10 cellular contexts compared by ENCODE assay signal in the genomic region with DNA sequence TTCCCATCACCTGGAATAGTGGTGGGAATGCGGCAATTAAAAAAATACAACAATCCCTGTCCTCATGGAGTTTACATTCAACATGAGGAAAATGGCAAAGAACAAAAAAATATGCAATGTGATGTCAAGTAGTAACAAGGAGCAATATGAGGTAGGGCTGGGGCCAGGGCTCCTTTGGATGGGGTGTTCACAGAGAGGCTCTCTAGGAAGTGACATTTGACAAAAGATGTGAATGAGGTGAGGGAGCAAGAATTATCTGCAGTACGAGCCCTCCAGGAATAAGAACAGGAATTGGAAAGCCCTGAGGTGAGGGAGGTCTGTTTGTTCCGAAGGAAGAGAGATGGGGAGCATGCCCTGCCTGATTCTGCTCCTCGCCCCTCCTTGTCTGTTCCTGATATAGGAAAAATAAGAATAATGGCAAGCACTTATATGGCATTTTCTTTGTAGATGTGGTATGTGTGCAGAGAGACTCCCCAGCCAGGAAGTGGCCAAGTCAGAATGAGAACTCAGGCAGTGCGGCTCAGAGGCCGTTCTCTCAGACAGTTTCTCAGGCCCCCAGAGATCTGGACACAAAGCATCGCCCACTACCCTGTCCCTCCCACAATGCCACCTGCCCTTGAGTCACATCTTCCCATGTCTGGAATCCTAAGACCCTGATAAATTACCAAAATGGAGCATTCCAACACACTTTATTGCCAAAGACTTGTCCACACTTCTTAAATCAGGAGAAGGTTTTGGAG.
DNase-seq lines count a peak whose midpoint lies in the region; ATAC-seq and TF ChIP-seq lines count a peak whose summit lies in the region.
"Had no signal": no experiment of that assay in that cellular context is flagged by ENCODE, and none has a peak within 500 bp of the region (broad histone marks: within the 10 kb centered on the region; RNA-seq: fewer than 3 reads in every experiment).

No MANE protein-coding gene starts in this region.

- no peak overlapping the region for H3K9ac ChIP-seq in GM23248

- H3K9me2 ChIP-seq in GM23338 (ENCODE audit: insufficient read depth) = no peaks in the 10 kb centered on the region
- no peaks in the 10 kb centered on the region for H3K9me2 ChIP-seq in GM23248 (ENCODE audit: insufficient read depth)

- H3K9me3 Mint-ChIP-seq in GM23338 = no peaks in the 10 kb centered on the region
- H3K9me3 Mint-ChIP-seq in stimulated activated effector memory CD8-positive, alpha-beta T cell treated with anti-CD3 and anti-CD28 coated beads, Interleukin-12 subunit alpha, Interleukin-12 subunit beta, amount 100 ng/mL, for 72 hours = peaks cover 4% of the 10 kb centered on the region
- H3K9me3 Mint-ChIP-seq: neural crest cell had no signal

- H3K27ac Mint-ChIP-seq in GM23338 = no peak overlapping the region
- peak overlapping the region; percentile 90 for H3K27ac Mint-ChIP-seq in stimulated activated effector memory CD8-positive, alpha-beta T cell treated with anti-CD3 and anti-CD28 coated beads, Interleukin-12 subunit alpha, Interleukin-12 subunit beta, amount 100 ng/mL, for 72 hours

- H3K27me3 Mint-ChIP-seq in GM23338 (ENCODE audit: insufficient read depth, low read depth, poor library complexity) = no peaks in the 10 kb centered on the region

- TF ChIP-seq CTCF in GM23338 (conservative IDR thresholded peaks at IDR 0.05; ENCODE audit: low read depth in 2 of 2) = no peak

- H3K4me1 ChIP-seq in GM23338 (ENCODE audit: insufficient read depth) (no peaks in the 10 kb centered on the region), GM23248 (ENCODE audit: insufficient read depth) (no peaks in the 10 kb centered on the region)

- H3K4me3 ChIP-seq in GM23338 (no peak overlapping the region), GM23248 (no peak overlapping the region)

- H3K27ac ChIP-seq in GM23338 (ENCODE audit: low read depth) (no peak overlapping the region), GM23248 (no peak overlapping the region)

- no peaks in the 10 kb centered on the region for H3K9me3 ChIP-seq in GM23248 (ENCODE audit: low read depth)

- no peaks in the 10 kb centered on the region for H3K36me3 ChIP-seq in GM23338 (ENCODE audit: insufficient read depth)
- peaks cover 15% of the 10 kb centered on the region for H3K36me3 ChIP-seq in GM23248 (ENCODE audit: low read depth)

- H4K20me1 ChIP-seq in GM23338 (replicated peaks; ENCODE audit: insufficient read depth) = no peaks in the 10 kb centered on the region
- H4K20me1 ChIP-seq in GM23248 (ENCODE audit: insufficient read depth) = no peaks in the 10 kb centered on the region

- H3K27me3 ChIP-seq in GM23338 (ENCODE audit: insufficient read depth) (no peaks in the 10 kb centered on the region), GM23248 (replicated peaks; ENCODE audit: insufficient read depth) (no peaks in the 10 kb centered on the region)

- ATAC-seq in GM18909 (IDR thresholded peaks at IDR 0.05; ENCODE audit: poor library complexity, unreplicated experiment) = peak; percentile 80
- no peak for ATAC-seq in GM23338
- peak; percentile 65 for ATAC-seq in HG03521 (IDR thresholded peaks at IDR 0.05; ENCODE audit: unreplicated experiment)
- ATAC-seq in stimulated activated effector memory CD8-positive, alpha-beta T cell treated with anti-CD3 and anti-CD28 coated beads, Interleukin-12 subunit alpha, Interleukin-12 subunit beta, amount 100 ng/mL, for 72 hours = peak; percentile 84
- ATAC-seq: activated T-cell treated with anti-CD3 and anti-CD28 coated beads, Interleukin-2, amount 50 U/mL, for 4 hours had no signal

- H3K4me1 Mint-ChIP-seq in GM23338 = peaks cover 7% of the 10 kb centered on the region; the same call in 2 of the 3 replicates
- peaks cover 27% of the 10 kb centered on the region for H3K4me1 Mint-ChIP-seq in stimulated activated effector memory CD8-positive, alpha-beta T cell treated with anti-CD3 and anti-CD28 coated beads, Interleukin-12 subunit alpha, Interleukin-12 subunit beta, amount 100 ng/mL, for 72 hours

- in situ Hi-C loops in GM23248 (cut with MboI) = no loop called here

- 91 to 92% methylated on average over 7 of the region's 7 CpGs for WGBS in GM23248 (ENCODE audit: low coverage in 1 of 2, low lambda C conversion rate in 2 of 2, missing lambda C conversion rate in 2 of 2), 2 experiments

- no peaks in the 10 kb centered on the region for H3K79me2 ChIP-seq in GM23338 (replicated peaks; ENCODE audit: insufficient read depth)
- no peaks in the 10 kb centered on the region for H3K79me2 ChIP-seq in GM23248 (ENCODE audit: insufficient read depth)

- H3F3A ChIP-seq in GM23338 (replicated peaks; ENCODE audit: low read depth) (no peaks in the 10 kb centered on the region), GM23248 (ENCODE audit: insufficient read depth) (no peaks in the 10 kb centered on the region; the same call in 1 of the 2 replicates)

- DNase-seq in GM23338 (ENCODE audit: low spot score) (no peak), GM23248 (no peak), NCI-H1436 (lab: John Stamatoyannopoulos, UW) (no peak)
- peak in 1 of 2 donors; percentile 62 for DNase-seq in stimulated activated effector memory CD8-positive, alpha-beta T cell treated with anti-CD3 and anti-CD28 coated beads, Interleukin-12 subunit alpha, Interleukin-12 subunit beta, amount 100 ng/mL, for 72 hours (ENCODE audit: low spot score in 2 of 2)
- DNase-seq in effector CD8-positive, alpha-beta T cell (lab: John Stamatoyannopoulos, UW) = no peak
- DNase-seq: activated T-cell treated with anti-CD3 and anti-CD28 coated beads, Interleukin-2, amount 50 U/mL, for 4 hours; NCI-H2107 had no signal

- H3K4me2 ChIP-seq in GM23338 (no peak overlapping the region), GM23248 (ENCODE audit: unreplicated experiment) (no peak overlapping the region)

- 0 out of 2 replicates have a peak overlapping the region, but pooled peaks have one; percentile 9 for H2AFZ ChIP-seq in GM23338
- no peak overlapping the region for H2AFZ ChIP-seq in GM23248

- H3K4me3 Mint-ChIP-seq in GM23338 = no peak overlapping the region
- H3K4me3 Mint-ChIP-seq in stimulated activated effector memory CD8-positive, alpha-beta T cell treated with anti-CD3 and anti-CD28 coated beads, Interleukin-12 subunit alpha, Interleukin-12 subunit beta, amount 100 ng/mL, for 72 hours = peak overlapping the region; percentile 16
- H3K4me3 Mint-ChIP-seq: activated T-cell treated with anti-CD3 and anti-CD28 coated beads, Interleukin-2, amount 50 U/mL, for 4 hours; neural crest cell had no signal

- no peaks in the 10 kb centered on the region for H3K36me3 Mint-ChIP-seq in GM23338 (ENCODE audit: low read depth)
- H3K36me3 Mint-ChIP-seq in stimulated activated effector memory CD8-positive, alpha-beta T cell treated with anti-CD3 and anti-CD28 coated beads, Interleukin-12 subunit alpha, Interleukin-12 subunit beta, amount 100 ng/mL, for 72 hours = peaks cover 92% of the 10 kb centered on the region

TF ChIP-seq in GM23338, 12 proteins besides CTCF, POLR2A, EP300 and RAD21:
- no peak for TF ChIP-seq CREB1 (CRISPR knock-in tag; IDR thresholded peaks at IDR 0.05; ENCODE audit: low read depth)
- TF ChIP-seq, protein P1, sequence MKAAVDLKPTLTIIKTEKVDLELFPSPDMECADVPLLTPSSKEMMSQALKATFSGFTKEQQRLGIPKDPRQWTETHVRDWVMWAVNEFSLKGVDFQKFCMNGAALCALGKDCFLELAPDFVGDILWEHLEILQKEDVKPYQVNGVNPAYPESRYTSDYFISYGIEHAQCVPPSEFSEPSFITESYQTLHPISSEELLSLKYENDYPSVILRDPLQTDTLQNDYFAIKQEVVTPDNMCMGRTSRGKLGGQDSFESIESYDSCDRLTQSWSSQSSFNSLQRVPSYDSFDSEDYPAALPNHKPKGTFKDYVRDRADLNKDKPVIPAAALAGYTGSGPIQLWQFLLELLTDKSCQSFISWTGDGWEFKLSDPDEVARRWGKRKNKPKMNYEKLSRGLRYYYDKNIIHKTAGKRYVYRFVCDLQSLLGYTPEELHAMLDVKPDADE (IDR thresholded peaks at IDR 0.05) = no peak
- TF ChIP-seq EZH2 (IDR thresholded peaks at IDR 0.05; ENCODE audit: low read depth, unreplicated experiment) = no peak
- no peak for TF ChIP-seq NANOG (IDR thresholded peaks at IDR 0.05; ENCODE audit: borderline replicate concordance)
- no peak for TF ChIP-seq ZNF331 (CRISPR knock-in tag; IDR thresholded peaks at IDR 0.05; ENCODE audit: low read depth)
- no peak for TF ChIP-seq STAT1 (IDR thresholded peaks at IDR 0.05; ENCODE audit: unreplicated experiment)
- no peak for TF ChIP-seq EZH2phosphoT487 (IDR thresholded peaks at IDR 0.05; ENCODE audit: unreplicated experiment)
